Comparison of ENCODE assay signal across 25 cellular contexts in genomic region chr17:75384751-75385150, GRCh38.
"Had no signal": no experiment of that assay in that cellular context is flagged by ENCODE, and none has a peak within 500 bp of the region (broad histone marks: within the 10 kb centered on the region; RNA-seq: fewer than 3 reads in every experiment).

No MANE protein-coding gene starts in this region.

- H3K27me3 ChIP-seq: colonic mucosa, esophagus squamous epithelium, heart right ventricle, neural progenitor cell, right atrium auricular region, sigmoid colon, suprapubic skin, transverse colon, vagina had no signal

- H3K27ac ChIP-seq: colonic mucosa, esophagus squamous epithelium, heart right ventricle, lower lobe of right lung, neural progenitor cell, parathyroid adenoma, right atrium auricular region, sigmoid colon, suprapubic skin, transverse colon, vagina had no signal

- H3K36me3 ChIP-seq: colonic mucosa, neural progenitor cell, right atrium auricular region, sigmoid colon, suprapubic skin had no signal

- H3K4me3 ChIP-seq: colonic mucosa, esophagus squamous epithelium, heart right ventricle, lower lobe of right lung, neural progenitor cell, right atrium auricular region, sigmoid colon, suprapubic skin, transverse colon, vagina had no signal

- H3K27me3 Mint-ChIP-seq: dendritic cell treated with granulocyte-macrophage colony-stimulating factor and Interleukin-4, amounts not matched to agents 40 ng/mL and 50 ng/mL, for 4 days; natural killer cell treated with Interleukin-12 subunit alpha and Interleukin-12 subunit beta and Interleukin-15 and Interleukin-18, amount 100 ng/mL, for 72 hours; progenitor cell of endocrine pancreas; stimulated activated naive CD8-positive, alpha-beta T cell treated with anti-CD3 and anti-CD28 coated beads, Interleukin-15, amount 100 ng/mL, for 72 hours had no signal

- H3K4me1 ChIP-seq: colonic mucosa, suprapubic skin had no signal

- ATAC-seq: heart right ventricle; left ventricle myocardium superior; lower lobe of right lung; natural killer cell treated with Interleukin-12 subunit alpha and Interleukin-12 subunit beta and Interleukin-15 and Interleukin-18, amount 100 ng/mL, for 72 hours; stimulated activated naive CD8-positive, alpha-beta T cell treated with anti-CD3 and anti-CD28 coated beads, Interleukin-15, amount 100 ng/mL, for 72 hours had no signal

- H3K4me1 Mint-ChIP-seq: neural progenitor cell had no signal

- H3K9me3 Mint-ChIP-seq: dendritic cell treated with granulocyte-macrophage colony-stimulating factor and Interleukin-4, amounts not matched to agents 40 ng/mL and 50 ng/mL, for 4 days; natural killer cell treated with Interleukin-12 subunit alpha and Interleukin-12 subunit beta and Interleukin-15 and Interleukin-18, amount 100 ng/mL, for 72 hours; neural progenitor cell; stimulated activated naive CD8-positive, alpha-beta T cell treated with anti-CD3 and anti-CD28 coated beads, Interleukin-15, amount 100 ng/mL, for 72 hours had no signal

- H3K4me3 Mint-ChIP-seq: dendritic cell treated with granulocyte-macrophage colony-stimulating factor and Interleukin-4, amounts not matched to agents 40 ng/mL and 50 ng/mL, for 4 days; natural killer cell treated with Interleukin-12 subunit alpha and Interleukin-12 subunit beta and Interleukin-15 and Interleukin-18, amount 100 ng/mL, for 72 hours; neural progenitor cell; stimulated activated naive CD8-positive, alpha-beta T cell treated with anti-CD3 and anti-CD28 coated beads, Interleukin-15, amount 100 ng/mL, for 72 hours had no signal

- DNase-seq: colonic mucosa; effector CD8-positive, alpha-beta T cell; erythroblast; esophagus squamous epithelium; foreskin melanocyte; glutamatergic neuron; heart right ventricle; hippocampal formation; kidney glomerular epithelial cell; left ventricle myocardium superior; lower lobe of right lung; sigmoid colon; stimulated activated CD4-positive, alpha-beta T cell treated with anti-CD3 and anti-CD28 coated beads, Interleukin-2, amount 100 ng/mL, for 24 hours; stimulated activated CD4-positive, alpha-beta T cell treated with anti-CD3 and anti-CD28 coated beads, Interleukin-4, amount 100 ng/mL, for 4 hours; stimulated activated naive CD4-positive, alpha-beta T cell; stimulated activated naive CD8-positive, alpha-beta T cell treated with anti-CD3 and anti-CD28 coated beads, Interleukin-15, amount 100 ng/mL, for 72 hours; transverse colon had no signal

- H3K9me3 ChIP-seq: colonic mucosa, esophagus squamous epithelium, heart right ventricle, lower lobe of right lung, right atrium auricular region, sigmoid colon, suprapubic skin, transverse colon, vagina had no signal

- H3K27ac Mint-ChIP-seq: dendritic cell treated with granulocyte-macrophage colony-stimulating factor and Interleukin-4, amounts not matched to agents 40 ng/mL and 50 ng/mL, for 4 days; natural killer cell treated with Interleukin-12 subunit alpha and Interleukin-12 subunit beta and Interleukin-15 and Interleukin-18, amount 100 ng/mL, for 72 hours; neural progenitor cell had no signal
